In genomic region chr2:71602581-71602980, GRCh38 we compare ENCODE assay signal across 28 cellular contexts.
DNase-seq lines count a peak whose midpoint lies in the region; ATAC-seq and TF ChIP-seq lines count a peak whose summit lies in the region.
"Had no signal": no experiment of that assay in that cellular context is flagged by ENCODE, and none has a peak within 500 bp of the region (broad histone marks: within the 10 kb centered on the region; RNA-seq: fewer than 3 reads in every experiment).

No MANE protein-coding gene starts in this region.

- H3K4me1 Mint-ChIP-seq in activated CD8-positive, alpha-beta T cell treated with anti-CD3 and anti-CD28 coated beads for 36 hours (ENCODE audit: low read depth): peaks cover 10% of the 10 kb centered on the region
- peaks cover 39% of the 10 kb centered on the region for H3K4me1 Mint-ChIP-seq in activated CD8-positive, alpha-beta T cell treated with anti-CD3 and anti-CD28 coated beads, Interleukin-2, amount 10 ng/mL, durations not matched to agents 7 days and 5 days (ENCODE audit: low read depth)
- H3K4me1 Mint-ChIP-seq in WTC11: peaks cover 24% of the 10 kb centered on the region

- H3K27me3 ChIP-seq in sigmoid colon: no peaks in the 10 kb centered on the region
- H3K27me3 ChIP-seq: adrenal gland, gastrocnemius medialis, neural progenitor cell, SJCRH30 had no signal

- no peak overlapping the region for H3K4me3 Mint-ChIP-seq in activated CD8-positive, alpha-beta T cell treated with anti-CD3 and anti-CD28 coated beads for 36 hours
- no peak overlapping the region for H3K4me3 Mint-ChIP-seq in activated CD8-positive, alpha-beta T cell treated with anti-CD3 and anti-CD28 coated beads, Interleukin-2, amount 10 ng/mL, durations not matched to agents 7 days and 5 days
- no peak overlapping the region for H3K4me3 Mint-ChIP-seq in WTC11
- H3K4me3 Mint-ChIP-seq: activated T-cell treated with anti-CD3 and anti-CD28 coated beads, Interleukin-2, amount 50 U/mL, for 24 hours; brain; CD4-positive, CD25-positive, alpha-beta regulatory T cell; memory B cell; neural progenitor cell; type B pancreatic cell had no signal

- TF ChIP-seq CTCF in activated CD8-positive, alpha-beta T cell treated with anti-CD3 and anti-CD28 coated beads for 36 hours (IDR thresholded peaks at IDR 0.05): no peak
- TF ChIP-seq CTCF in WTC11 (IDR thresholded peaks at IDR 0.05): no peak
- no peak for TF ChIP-seq CTCF in sigmoid colon (IDR thresholded peaks at IDR 0.05)

- CTCF ChIA-PET in activated CD8-positive, alpha-beta T cell treated with anti-CD3 and anti-CD28 coated beads for 36 hours (lab: Charles Lee): no interaction called here
- CTCF ChIA-PET in activated CD8-positive, alpha-beta T cell treated with anti-CD3 and anti-CD28 coated beads, Interleukin-2, amount 10 ng/mL, durations not matched to agents 7 days and 5 days (lab: Charles Lee): no interaction called here
- CTCF ChIA-PET in WTC11 (lab: Charles Lee): interaction anchor here (0.9 kb wide), 1 partner anchor 54 kb away, joined by 3 read pairs; no protein-coding TSS in a partner anchor

- peak overlapping the region; percentile 22 for H3K27ac Mint-ChIP-seq in activated CD8-positive, alpha-beta T cell treated with anti-CD3 and anti-CD28 coated beads for 36 hours
- no peak overlapping the region for H3K27ac Mint-ChIP-seq in activated CD8-positive, alpha-beta T cell treated with anti-CD3 and anti-CD28 coated beads, Interleukin-2, amount 10 ng/mL, durations not matched to agents 7 days and 5 days
- H3K27ac Mint-ChIP-seq in WTC11: no peak overlapping the region
- H3K27ac Mint-ChIP-seq: activated T-cell treated with anti-CD3 and anti-CD28 coated beads, Interleukin-2, amount 50 U/mL, for 24 hours; memory B cell; neural progenitor cell; type B pancreatic cell had no signal

- TF ChIP-seq EP300 in sigmoid colon (IDR thresholded peaks at IDR 0.05): no peak

- POLR2A ChIA-PET in activated CD8-positive, alpha-beta T cell treated with anti-CD3 and anti-CD28 coated beads for 36 hours (lab: Charles Lee): no interaction called here
- POLR2A ChIA-PET in activated CD8-positive, alpha-beta T cell treated with anti-CD3 and anti-CD28 coated beads, Interleukin-2, amount 10 ng/mL, durations not matched to agents 7 days and 5 days (lab: Charles Lee): no interaction called here
- POLR2A ChIA-PET in WTC11 (lab: Charles Lee): no interaction called here

- no peak for TF ChIP-seq POLR2A in sigmoid colon (IDR thresholded peaks at IDR 0.05)

- no peaks in the 10 kb centered on the region for H3K4me1 ChIP-seq in sigmoid colon
- H3K4me1 ChIP-seq: adrenal gland, SJCRH30 had no signal

- H3K36me3 Mint-ChIP-seq in activated CD8-positive, alpha-beta T cell treated with anti-CD3 and anti-CD28 coated beads for 36 hours (ENCODE audit: low read depth): no peaks in the 10 kb centered on the region
- H3K36me3 Mint-ChIP-seq in activated CD8-positive, alpha-beta T cell treated with anti-CD3 and anti-CD28 coated beads, Interleukin-2, amount 10 ng/mL, durations not matched to agents 7 days and 5 days (ENCODE audit: low read depth): no peaks in the 10 kb centered on the region
- H3K36me3 Mint-ChIP-seq in WTC11: no peaks in the 10 kb centered on the region
- H3K36me3 Mint-ChIP-seq: brain; CD4-positive, CD25-positive, alpha-beta regulatory T cell; memory B cell; neural progenitor cell; type B pancreatic cell had no signal

- H3K9me3 ChIP-seq in sigmoid colon: no peaks in the 10 kb centered on the region
- H3K9me3 ChIP-seq: adrenal gland, gastrocnemius medialis, SJCRH30 had no signal

- peaks cover 9% of the 10 kb centered on the region for H3K27me3 Mint-ChIP-seq in activated CD8-positive, alpha-beta T cell treated with anti-CD3 and anti-CD28 coated beads for 36 hours
- peaks cover 16% of the 10 kb centered on the region for H3K27me3 Mint-ChIP-seq in activated CD8-positive, alpha-beta T cell treated with anti-CD3 and anti-CD28 coated beads, Interleukin-2, amount 10 ng/mL, durations not matched to agents 7 days and 5 days (ENCODE audit: low read depth)
- 0 out of 2 replicates have a peak, but pooled peaks cover 2% of the 10 kb centered on the region for H3K27me3 Mint-ChIP-seq in WTC11 (ENCODE audit: low read depth)

- no peaks in the 10 kb centered on the region for H3K9me3 Mint-ChIP-seq in activated CD8-positive, alpha-beta T cell treated with anti-CD3 and anti-CD28 coated beads for 36 hours
- H3K9me3 Mint-ChIP-seq in activated CD8-positive, alpha-beta T cell treated with anti-CD3 and anti-CD28 coated beads, Interleukin-2, amount 10 ng/mL, durations not matched to agents 7 days and 5 days (ENCODE audit: insufficient read depth): no peaks in the 10 kb centered on the region
- no peaks in the 10 kb centered on the region for H3K9me3 Mint-ChIP-seq in WTC11
- H3K9me3 Mint-ChIP-seq: activated CD4-positive, alpha-beta T cell treated with anti-CD3 and anti-CD28 coated beads, Interleukin-2, amount 10 ng/mL, durations not matched to agents 24 days and 14 days; activated T-cell treated with anti-CD3 and anti-CD28 coated beads, Interleukin-2, amount 50 U/mL, for 24 hours; CD4-positive, CD25-positive, alpha-beta regulatory T cell; memory B cell; neural progenitor cell; type B pancreatic cell had no signal

- no peak for DNase-seq in activated CD8-positive, alpha-beta T cell treated with anti-CD3 and anti-CD28 coated beads for 36 hours
- DNase-seq in activated CD8-positive, alpha-beta T cell treated with anti-CD3 and anti-CD28 coated beads, Interleukin-2, amount 10 ng/mL, durations not matched to agents 7 days and 5 days: no peak
- DNase-seq in WTC11 (ENCODE audit: low spot score): peak; percentile 4
- peak; percentile 26 for DNase-seq in islet precursor cell
- peak; percentile 55 for DNase-seq in sigmoid colon
- no peak for DNase-seq in nucleus accumbens (lab: John Stamatoyannopoulos, UW)
- DNase-seq in NCI-H774 (lab: John Stamatoyannopoulos, UW): no peak
- DNase-seq: activated CD4-positive, alpha-beta T cell treated with anti-CD3 and anti-CD28 coated beads, Interleukin-2, amount 10 ng/mL, durations not matched to agents 24 days and 14 days; activated T-cell treated with anti-CD3 and anti-CD28 coated beads, Interleukin-2, amount 50 U/mL, for 24 hours; Calu3; CD4-positive, CD25-positive, alpha-beta regulatory T cell; cerebellar nuclear complex; DMS79 treated with DMSO at 0.1 percent for 48 hours; GDM1; NCI-H146; SJCRH30; stimulated activated CD4-positive, alpha-beta T cell treated with anti-CD3 and anti-CD28 coated beads, Interleukin-15, amount 100 ng/mL, for 24 hours; stimulated activated CD4-positive, alpha-beta T cell treated with anti-CD3 and anti-CD28 coated beads, Interleukin-4, amount 100 ng/mL, for 4 hours; WERI-Rb-1 had no signal

- intact Hi-C loops in activated CD8-positive, alpha-beta T cell treated with anti-CD3 and anti-CD28 coated beads for 36 hours (cut with micrococcal nuclease): no loop called here
- intact Hi-C loops in sigmoid colon (cut with DNase I): no loop called here

- WGBS in sigmoid colon, 2 donors: 65 to 72% methylated on average over 5 of the region's 5 CpGs

- peaks cover 0 to 10% (median 4%) of the 10 kb centered on the region in 4 donors for H3K36me3 ChIP-seq in sigmoid colon
- H3K36me3 ChIP-seq: adrenal gland, neural progenitor cell, SJCRH30, WERI-Rb-1 had no signal

- ATAC-seq in activated CD8-positive, alpha-beta T cell treated with anti-CD3 and anti-CD28 coated beads for 36 hours: no peak
- ATAC-seq in activated CD8-positive, alpha-beta T cell treated with anti-CD3 and anti-CD28 coated beads, Interleukin-2, amount 10 ng/mL, durations not matched to agents 7 days and 5 days: no peak
- no peak for ATAC-seq in WTC11
- no peak for ATAC-seq in HG03108 (IDR thresholded peaks at IDR 0.05; ENCODE audit: unreplicated experiment)
- ATAC-seq: gastrocnemius medialis, Panc1 had no signal

- H3K27ac ChIP-seq in sigmoid colon: no peak overlapping the region
- H3K27ac ChIP-seq: 22Rv1, adrenal gland, neural progenitor cell, SJCRH30, WERI-Rb-1 had no signal

- H3K4me3 ChIP-seq in sigmoid colon: no peak overlapping the region
- H3K4me3 ChIP-seq: adrenal gland, gastrocnemius medialis, neural progenitor cell, SJCRH30 had no signal

TF ChIP-seq in WTC11, 78 proteins besides CTCF, POLR2A, EP300 and RAD21 (continues in another document):
- TF ChIP-seq JUN (CRISPR knock-in tag; IDR thresholded peaks at IDR 0.05): no peak
- no peak for TF ChIP-seq CREM (CRISPR knock-in tag; IDR thresholded peaks at IDR 0.05)
- no peak for TF ChIP-seq MXD4 (CRISPR knock-in tag; IDR thresholded peaks at IDR 0.05; ENCODE audit: borderline replicate concordance)
- TF ChIP-seq ERG (CRISPR knock-in tag; IDR thresholded peaks at IDR 0.05): no peak
- TF ChIP-seq ATF3 (CRISPR knock-in tag; conservative IDR thresholded peaks at IDR 0.05): no peak

Comparison
In these comparisons a context has a peak if more than half of its experiments do, and no peak if none do; other contexts are left out.
1. DNase-seq: peak in WTC11 (single experiment), islet precursor cell (single experiment) and sigmoid colon (single experiment); none in activated CD8-positive, alpha-beta T cell treated with anti-CD3 and anti-CD28 coated beads for 36 hours (single experiment), activated CD8-positive, alpha-beta T cell treated with anti-CD3 and anti-CD28 coated beads, Interleukin-2, amount 10 ng/mL, durations not matched to agents 7 days and 5 days (single experiment), nucleus accumbens (0 of 56) and NCI-H774 (single experiment).